In the genomic region with DNA sequence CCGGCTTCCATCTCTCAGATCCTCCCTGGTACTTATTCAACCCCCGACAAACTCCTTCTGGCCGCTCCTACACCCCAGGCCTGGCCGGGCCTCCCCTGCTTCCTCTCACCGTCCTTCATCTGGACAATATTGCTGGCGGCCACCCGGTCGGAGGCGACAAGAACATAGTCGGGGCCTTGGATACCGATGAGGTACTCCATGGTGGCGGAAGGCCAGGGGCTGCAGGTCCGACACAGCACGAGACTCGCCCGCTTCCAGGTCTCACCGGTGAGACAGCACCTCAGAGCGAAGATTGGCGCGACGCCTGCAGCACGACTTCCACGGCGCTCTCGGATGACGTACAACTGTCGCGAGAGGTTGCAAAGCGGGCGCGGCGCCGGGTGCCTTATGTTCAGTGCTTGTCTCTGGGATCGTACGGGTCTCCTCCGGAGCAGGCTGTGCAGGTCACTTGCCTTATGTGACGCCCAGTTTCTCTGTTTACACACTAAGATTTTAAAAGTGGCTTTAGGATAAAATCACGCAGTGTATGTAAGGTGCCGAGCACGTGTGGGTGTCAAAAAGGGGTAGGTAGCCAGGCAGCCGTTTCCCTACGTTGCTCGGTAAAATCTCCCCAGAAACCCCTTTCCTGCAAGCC, we compare ENCODE assay signal across 1 cellular context.
A peak's percentile ranks its signal among the peaks of the same experiment; 100 is the strongest.
TF ChIP-seq lines count a peak whose summit lies in the region.

A gene (minus strand): TSS at position 294 of the 634 bp plus-strand sequence. CDS start 94 bp downstream, at position 200.

TF ChIP-seq in HepG2, 621 proteins besides CTCF, POLR2A, EP300 and RAD21 (continued from another document and continues in another):
- TF ChIP-seq, protein P1, sequence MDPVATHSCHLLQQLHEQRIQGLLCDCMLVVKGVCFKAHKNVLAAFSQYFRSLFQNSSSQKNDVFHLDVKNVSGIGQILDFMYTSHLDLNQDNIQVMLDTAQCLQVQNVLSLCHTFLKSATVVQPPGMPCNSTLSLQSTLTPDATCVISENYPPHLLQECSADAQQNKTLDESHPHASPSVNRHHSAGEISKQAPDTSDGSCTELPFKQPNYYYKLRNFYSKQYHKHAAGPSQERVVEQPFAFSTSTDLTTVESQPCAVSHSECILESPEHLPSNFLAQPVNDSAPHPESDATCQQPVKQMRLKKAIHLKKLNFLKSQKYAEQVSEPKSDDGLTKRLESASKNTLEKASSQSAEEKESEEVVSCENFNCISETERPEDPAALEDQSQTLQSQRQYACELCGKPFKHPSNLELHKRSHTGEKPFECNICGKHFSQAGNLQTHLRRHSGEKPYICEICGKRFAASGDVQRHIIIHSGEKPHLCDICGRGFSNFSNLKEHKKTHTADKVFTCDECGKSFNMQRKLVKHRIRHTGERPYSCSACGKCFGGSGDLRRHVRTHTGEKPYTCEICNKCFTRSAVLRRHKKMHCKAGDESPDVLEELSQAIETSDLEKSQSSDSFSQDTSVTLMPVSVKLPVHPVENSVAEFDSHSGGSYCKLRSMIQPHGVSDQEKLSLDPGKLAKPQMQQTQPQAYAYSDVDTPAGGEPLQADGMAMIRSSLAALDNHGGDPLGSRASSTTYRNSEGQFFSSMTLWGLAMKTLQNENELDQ (CRISPR knock-in tag; IDR thresholded peaks at IDR 0.05; ENCODE audit: borderline replicate concordance): no peak
- no peak for TF ChIP-seq MAF1 (CRISPR knock-in tag; IDR thresholded peaks at IDR 0.05; ENCODE audit: borderline replicate concordance)
- TF ChIP-seq SRF (IDR thresholded peaks at IDR 0.05; ENCODE audit: low read depth, low read length): peak; percentile 53; the same call in 1 of the 2 replicates
- TF ChIP-seq, protein P2, sequence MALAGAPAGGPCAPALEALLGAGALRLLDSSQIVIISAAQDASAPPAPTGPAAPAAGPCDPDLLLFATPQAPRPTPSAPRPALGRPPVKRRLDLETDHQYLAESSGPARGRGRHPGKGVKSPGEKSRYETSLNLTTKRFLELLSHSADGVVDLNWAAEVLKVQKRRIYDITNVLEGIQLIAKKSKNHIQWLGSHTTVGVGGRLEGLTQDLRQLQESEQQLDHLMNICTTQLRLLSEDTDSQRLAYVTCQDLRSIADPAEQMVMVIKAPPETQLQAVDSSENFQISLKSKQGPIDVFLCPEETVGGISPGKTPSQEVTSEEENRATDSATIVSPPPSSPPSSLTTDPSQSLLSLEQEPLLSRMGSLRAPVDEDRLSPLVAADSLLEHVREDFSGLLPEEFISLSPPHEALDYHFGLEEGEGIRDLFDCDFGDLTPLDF (CRISPR knock-in tag; IDR thresholded peaks at IDR 0.05): peak; percentile 83
- TF ChIP-seq RBM39 (IDR thresholded peaks at IDR 0.05; ENCODE audit: low read depth, low read length, poor library complexity, severe bottlenecking): no peak
- 0 out of 2 replicates have a peak, but pooled peaks have one; percentile 59 for TF ChIP-seq FOXJ3 (CRISPR knock-in tag; IDR thresholded peaks at IDR 0.05; ENCODE audit: borderline replicate concordance)
- TF ChIP-seq SNAPC2 (CRISPR knock-in tag; IDR thresholded peaks at IDR 0.05): no peak
- TF ChIP-seq ZEB1 (IDR thresholded peaks at IDR 0.05; ENCODE audit: insufficient replicate concordance, low read depth): peak; percentile 35
- TF ChIP-seq, protein P3, sequence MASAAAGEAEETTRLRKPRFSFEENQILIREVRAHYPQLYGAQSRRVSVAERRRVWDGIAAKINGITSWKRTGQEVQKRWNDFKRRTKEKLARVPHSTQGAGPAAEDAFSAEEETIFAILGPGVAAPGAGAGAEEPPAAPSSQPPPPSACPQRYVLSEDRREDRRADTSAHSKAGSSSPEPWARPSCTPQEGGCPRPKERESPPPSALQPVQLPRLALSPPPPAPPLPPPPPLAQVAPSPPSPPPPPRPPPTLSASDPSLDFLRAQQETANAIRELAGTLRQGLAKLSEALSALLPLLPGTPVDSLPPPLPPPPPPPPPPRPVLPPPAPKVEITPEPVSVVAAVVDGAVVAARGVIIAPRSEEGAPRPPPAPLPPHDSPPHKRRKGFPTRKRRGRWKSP (CRISPR knock-in tag; IDR thresholded peaks at IDR 0.05): 0 out of 2 replicates have a peak, but pooled peaks have one; percentile 19
- peak; percentile 95 for TF ChIP-seq KMT2A (CRISPR knock-in tag; IDR thresholded peaks at IDR 0.05)
- TF ChIP-seq MAZ (IDR thresholded peaks at IDR 0.05; ENCODE audit: borderline replicate concordance, low read depth, low read length): no peak
- peak; percentile 63; the same call in 1 of the 2 replicates for TF ChIP-seq MAZ (CRISPR knock-in tag; IDR thresholded peaks at IDR 0.05; ENCODE audit: low read depth)
- TF ChIP-seq TSC22D2 (CRISPR knock-in tag; IDR thresholded peaks at IDR 0.05; ENCODE audit: borderline replicate concordance): no peak
- no peak for TF ChIP-seq ZNF33A (CRISPR knock-in tag; IDR thresholded peaks at IDR 0.05; ENCODE audit: borderline replicate concordance)
- 0 out of 2 replicates have a peak, but pooled peaks have one; percentile 56 for TF ChIP-seq ZNF766 (CRISPR knock-in tag; IDR thresholded peaks at IDR 0.05; ENCODE audit: borderline replicate concordance)
- TF ChIP-seq, protein P4, sequence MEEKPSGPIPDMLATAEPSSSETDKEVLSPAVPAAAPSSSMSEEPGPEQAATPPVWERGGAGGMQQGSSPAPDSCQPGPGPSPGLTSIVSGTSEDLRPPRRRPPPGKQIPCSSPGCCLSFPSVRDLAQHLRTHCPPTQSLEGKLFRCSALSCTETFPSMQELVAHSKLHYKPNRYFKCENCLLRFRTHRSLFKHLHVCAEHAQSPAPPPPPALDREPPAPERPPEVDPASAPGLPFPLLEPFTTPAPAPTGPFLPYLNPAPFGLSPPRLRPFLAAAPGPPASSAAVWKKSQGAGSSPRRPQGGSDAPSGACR (CRISPR knock-in tag; IDR thresholded peaks at IDR 0.05): peak; percentile 63; the same call in 1 of the 2 replicates
- TF ChIP-seq, protein P5, sequence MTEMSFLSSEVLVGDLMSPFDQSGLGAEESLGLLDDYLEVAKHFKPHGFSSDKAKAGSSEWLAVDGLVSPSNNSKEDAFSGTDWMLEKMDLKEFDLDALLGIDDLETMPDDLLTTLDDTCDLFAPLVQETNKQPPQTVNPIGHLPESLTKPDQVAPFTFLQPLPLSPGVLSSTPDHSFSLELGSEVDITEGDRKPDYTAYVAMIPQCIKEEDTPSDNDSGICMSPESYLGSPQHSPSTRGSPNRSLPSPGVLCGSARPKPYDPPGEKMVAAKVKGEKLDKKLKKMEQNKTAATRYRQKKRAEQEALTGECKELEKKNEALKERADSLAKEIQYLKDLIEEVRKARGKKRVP (CRISPR knock-in tag; IDR thresholded peaks at IDR 0.05): peak in 1 of 2 experiments; percentile 21; a peak in 1 of 4 replicates
- no peak for TF ChIP-seq ZSCAN22 (CRISPR knock-in tag; IDR thresholded peaks at IDR 0.05)
- TF ChIP-seq JDP2 (CRISPR knock-in tag; IDR thresholded peaks at IDR 0.05; ENCODE audit: borderline replicate concordance): no peak
- TF ChIP-seq, protein P6, sequence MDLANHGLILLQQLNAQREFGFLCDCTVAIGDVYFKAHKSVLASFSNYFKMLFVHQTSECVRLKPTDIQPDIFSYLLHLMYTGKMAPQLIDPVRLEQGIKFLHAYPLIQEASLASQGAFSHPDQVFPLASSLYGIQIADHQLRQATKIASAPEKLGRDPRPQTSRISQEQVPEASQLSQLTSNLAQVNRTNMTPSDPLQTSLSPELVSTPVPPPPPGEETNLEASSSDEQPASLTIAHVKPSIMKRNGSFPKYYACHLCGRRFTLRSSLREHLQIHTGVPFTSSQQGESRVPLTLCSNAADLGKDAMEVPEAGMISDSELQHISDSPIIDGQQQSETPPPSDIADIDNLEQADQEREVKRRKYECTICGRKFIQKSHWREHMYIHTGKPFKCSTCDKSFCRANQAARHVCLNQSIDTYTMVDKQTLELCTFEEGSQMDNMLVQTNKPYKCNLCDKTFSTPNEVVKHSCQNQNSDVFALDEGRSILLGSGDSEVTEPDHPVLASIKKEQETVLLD (CRISPR knock-in tag; IDR thresholded peaks at IDR 0.05; ENCODE audit: low read depth): no peak
- TF ChIP-seq, protein P7, sequence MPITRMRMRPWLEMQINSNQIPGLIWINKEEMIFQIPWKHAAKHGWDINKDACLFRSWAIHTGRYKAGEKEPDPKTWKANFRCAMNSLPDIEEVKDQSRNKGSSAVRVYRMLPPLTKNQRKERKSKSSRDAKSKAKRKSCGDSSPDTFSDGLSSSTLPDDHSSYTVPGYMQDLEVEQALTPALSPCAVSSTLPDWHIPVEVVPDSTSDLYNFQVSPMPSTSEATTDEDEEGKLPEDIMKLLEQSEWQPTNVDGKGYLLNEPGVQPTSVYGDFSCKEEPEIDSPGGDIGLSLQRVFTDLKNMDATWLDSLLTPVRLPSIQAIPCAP (CRISPR knock-in tag; IDR thresholded peaks at IDR 0.05; ENCODE audit: low read depth): 0 out of 2 replicates have a peak, but pooled peaks have one; percentile 42
- TF ChIP-seq, protein P8, sequence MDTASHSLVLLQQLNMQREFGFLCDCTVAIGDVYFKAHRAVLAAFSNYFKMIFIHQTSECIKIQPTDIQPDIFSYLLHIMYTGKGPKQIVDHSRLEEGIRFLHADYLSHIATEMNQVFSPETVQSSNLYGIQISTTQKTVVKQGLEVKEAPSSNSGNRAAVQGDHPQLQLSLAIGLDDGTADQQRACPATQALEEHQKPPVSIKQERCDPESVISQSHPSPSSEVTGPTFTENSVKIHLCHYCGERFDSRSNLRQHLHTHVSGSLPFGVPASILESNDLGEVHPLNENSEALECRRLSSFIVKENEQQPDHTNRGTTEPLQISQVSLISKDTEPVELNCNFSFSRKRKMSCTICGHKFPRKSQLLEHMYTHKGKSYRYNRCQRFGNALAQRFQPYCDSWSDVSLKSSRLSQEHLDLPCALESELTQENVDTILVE (CRISPR knock-in tag; IDR thresholded peaks at IDR 0.05): peak; percentile 82
- no peak for TF ChIP-seq HNRNPUL1 (IDR thresholded peaks at IDR 0.05; ENCODE audit: low read depth, low read length)
- no peak for TF ChIP-seq SMC3 (IDR thresholded peaks at IDR 0.05; ENCODE audit: low read length)
- no peak for TF ChIP-seq PAWR (CRISPR knock-in tag; IDR thresholded peaks at IDR 0.05; ENCODE audit: borderline replicate concordance)
- TF ChIP-seq, protein P9, sequence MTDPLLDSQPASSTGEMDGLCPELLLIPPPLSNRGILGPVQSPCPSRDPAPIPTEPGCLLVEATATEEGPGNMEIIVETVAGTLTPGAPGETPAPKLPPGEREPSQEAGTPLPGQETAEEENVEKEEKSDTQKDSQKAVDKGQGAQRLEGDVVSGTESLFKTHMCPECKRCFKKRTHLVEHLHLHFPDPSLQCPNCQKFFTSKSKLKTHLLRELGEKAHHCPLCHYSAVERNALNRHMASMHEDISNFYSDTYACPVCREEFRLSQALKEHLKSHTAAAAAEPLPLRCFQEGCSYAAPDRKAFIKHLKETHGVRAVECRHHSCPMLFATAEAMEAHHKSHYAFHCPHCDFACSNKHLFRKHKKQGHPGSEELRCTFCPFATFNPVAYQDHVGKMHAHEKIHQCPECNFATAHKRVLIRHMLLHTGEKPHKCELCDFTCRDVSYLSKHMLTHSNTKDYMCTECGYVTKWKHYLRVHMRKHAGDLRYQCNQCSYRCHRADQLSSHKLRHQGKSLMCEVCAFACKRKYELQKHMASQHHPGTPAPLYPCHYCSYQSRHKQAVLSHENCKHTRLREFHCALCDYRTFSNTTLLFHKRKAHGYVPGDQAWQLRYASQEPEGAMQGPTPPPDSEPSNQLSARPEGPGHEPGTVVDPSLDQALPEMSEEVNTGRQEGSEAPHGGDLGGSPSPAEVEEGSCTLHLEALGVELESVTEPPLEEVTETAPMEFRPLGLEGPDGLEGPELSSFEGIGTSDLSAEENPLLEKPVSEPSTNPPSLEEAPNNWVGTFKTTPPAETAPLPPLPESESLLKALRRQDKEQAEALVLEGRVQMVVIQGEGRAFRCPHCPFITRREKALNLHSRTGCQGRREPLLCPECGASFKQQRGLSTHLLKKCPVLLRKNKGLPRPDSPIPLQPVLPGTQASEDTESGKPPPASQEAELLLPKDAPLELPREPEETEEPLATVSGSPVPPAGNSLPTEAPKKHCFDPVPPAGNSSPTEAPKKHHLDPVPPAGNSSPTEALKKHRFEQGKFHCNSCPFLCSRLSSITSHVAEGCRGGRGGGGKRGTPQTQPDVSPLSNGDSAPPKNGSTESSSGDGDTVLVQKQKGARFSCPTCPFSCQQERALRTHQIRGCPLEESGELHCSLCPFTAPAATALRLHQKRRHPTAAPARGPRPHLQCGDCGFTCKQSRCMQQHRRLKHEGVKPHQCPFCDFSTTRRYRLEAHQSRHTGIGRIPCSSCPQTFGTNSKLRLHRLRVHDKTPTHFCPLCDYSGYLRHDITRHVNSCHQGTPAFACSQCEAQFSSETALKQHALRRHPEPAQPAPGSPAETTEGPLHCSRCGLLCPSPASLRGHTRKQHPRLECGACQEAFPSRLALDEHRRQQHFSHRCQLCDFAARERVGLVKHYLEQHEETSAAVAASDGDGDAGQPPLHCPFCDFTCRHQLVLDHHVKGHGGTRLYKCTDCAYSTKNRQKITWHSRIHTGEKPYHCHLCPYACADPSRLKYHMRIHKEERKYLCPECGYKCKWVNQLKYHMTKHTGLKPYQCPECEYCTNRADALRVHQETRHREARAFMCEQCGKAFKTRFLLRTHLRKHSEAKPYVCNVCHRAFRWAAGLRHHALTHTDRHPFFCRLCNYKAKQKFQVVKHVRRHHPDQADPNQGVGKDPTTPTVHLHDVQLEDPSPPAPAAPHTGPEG (CRISPR knock-in tag; IDR thresholded peaks at IDR 0.05): peak; percentile 81; the same call in 1 of the 2 replicates
- TF ChIP-seq, protein P10, sequence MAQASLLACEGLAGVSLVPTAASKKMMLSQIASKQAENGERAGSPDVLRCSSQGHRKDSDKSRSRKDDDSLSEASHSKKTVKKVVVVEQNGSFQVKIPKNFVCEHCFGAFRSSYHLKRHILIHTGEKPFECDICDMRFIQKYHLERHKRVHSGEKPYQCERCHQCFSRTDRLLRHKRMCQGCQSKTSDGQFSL (CRISPR knock-in tag; IDR thresholded peaks at IDR 0.05): 0 out of 2 replicates have a peak, but pooled peaks have one; percentile 18
- no peak; the same call in 1 of the 2 replicates for TF ChIP-seq ATF7-NPFF (CRISPR knock-in tag; IDR thresholded peaks at IDR 0.05; ENCODE audit: low read depth)
- TF ChIP-seq MXI1 (IDR thresholded peaks at IDR 0.05; ENCODE audit: borderline replicate concordance, low read depth, low read length): peak; percentile 95
